ENCODE assay signal across 14 cellular contexts in the genomic region with DNA sequence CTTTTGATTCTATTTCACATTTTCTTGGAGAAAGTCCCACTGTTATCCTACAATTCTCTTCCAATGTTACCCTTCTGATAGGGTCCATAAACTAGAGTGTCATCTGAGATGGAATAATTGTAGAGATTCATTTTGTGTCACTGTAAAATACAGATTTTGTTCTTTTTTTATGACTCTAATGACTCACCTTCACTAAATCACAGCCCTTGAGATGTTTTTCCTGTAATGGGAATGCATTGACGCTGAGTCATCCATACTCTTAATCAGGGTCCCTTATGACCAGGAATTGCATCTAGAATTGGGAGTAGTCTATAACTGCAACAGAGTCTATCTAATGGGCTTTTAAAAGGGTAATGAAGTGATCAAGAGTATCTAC.
DNase-seq lines count a peak whose midpoint lies in the region; ATAC-seq and TF ChIP-seq lines count a peak whose summit lies in the region.
"Had no signal": no experiment of that assay in that cellular context is flagged by ENCODE, and none has a peak within 500 bp of the region (broad histone marks: within the 10 kb centered on the region; RNA-seq: fewer than 3 reads in every experiment).

No MANE protein-coding gene starts in this region.

- in situ Hi-C loops in IMR-90 (cut with MboI; ENCODE audit: low sequenced_read_pairs) (no loop called here), brain microvascular endothelial cell (cut with HindIII; ENCODE audit: low pct_ligation_motif_present, low sequenced_read_pairs) (no loop called here)

- H2BK15ac ChIP-seq in IMR-90 (ENCODE audit: low read depth, low read length): no peak overlapping the region

- no peaks in the 10 kb centered on the region for H3K9me3 ChIP-seq in IMR-90 (ENCODE audit: control insufficient read depth, insufficient read depth, low read length)
- H3K9me3 ChIP-seq: suprapubic skin had no signal

- peak; percentile 47 for DNase-seq in AG20443 (ENCODE audit: low spot score)
- DNase-seq in IMR-90: peak; percentile 82
- peak; percentile 61 for DNase-seq in brain microvascular endothelial cell
- peak; percentile 61 to 91 for DNase-seq in lung microvascular endothelial cell (ENCODE audit: low read depth in 2 of 2)
- DNase-seq in NCI-H2029 treated with DMSO at 0.1 percent for 48 hours (lab: John Stamatoyannopoulos, UW): no peak
- DNase-seq in mesenteric fat pad (ENCODE audit: low spot score): no peak
- DNase-seq: activated CD4-positive, alpha-beta T cell treated with anti-CD3 and anti-CD28 coated beads for 36 hours; activated naive CD4-positive, alpha-beta T cell treated with Interleukin-2 at 50 U/mL for 16 hours; C1 segment of cervical spinal cord; occipital lobe; stimulated activated CD4-positive, alpha-beta T cell treated with anti-CD3 and anti-CD28 coated beads, Interleukin-2, amount 100 ng/mL, for 48 hours had no signal

- H2BK20ac ChIP-seq in IMR-90 (ENCODE audit: low read depth, low read length): peak overlapping the region; percentile 3; the same call in 1 of the 2 replicates

- H3K9ac ChIP-seq in IMR-90 (ENCODE audit: low read depth, low read length): no peak overlapping the region

- ATAC-seq in IMR-90 (ENCODE audit: low read depth): no peak
- ATAC-seq in GM19351 (IDR thresholded peaks at IDR 0.05; ENCODE audit: unreplicated experiment): no peak
- ATAC-seq in HG02623 (IDR thresholded peaks at IDR 0.05; ENCODE audit: unreplicated experiment): no peak
- ATAC-seq: activated CD4-positive, alpha-beta T cell treated with anti-CD3 and anti-CD28 coated beads for 36 hours had no signal

- H2BK120ac ChIP-seq in IMR-90 (ENCODE audit: low read depth, low read length): peak overlapping the region; percentile 95

- H3K4me3 ChIP-seq in IMR-90 (ENCODE audit: insufficient read depth, low read depth, low read length) (no peak overlapping the region), brain microvascular endothelial cell (ENCODE audit: low read depth, low read length) (no peak overlapping the region)
- H3K4me3 ChIP-seq: suprapubic skin had no signal

- no peak overlapping the region for H2AK9ac ChIP-seq in IMR-90 (replicated peaks; ENCODE audit: low read depth, low read length, poor library complexity)

- POLR2A ChIA-PET in IMR-90 (lab: Charles Lee; ENCODE audit: unreplicated experiment): no interaction called here

- no CpG with 5 or more reads among the region's 1 CpG for WGBS in IMR-90 (ENCODE audit: extremely low coverage in 2 of 2, insufficient read length in 1 of 2), 2 experiments

- CTCF ChIA-PET in IMR-90 (lab: Yijun Ruan, JAX): no interaction called here

- no peak for TF ChIP-seq RAD21 in IMR-90 (IDR thresholded peaks at IDR 0.05; ENCODE audit: low read length)

- no peak overlapping the region for H2AFZ ChIP-seq in IMR-90 (replicated peaks; ENCODE audit: low read length, poor library complexity)

- H3K23ac ChIP-seq in IMR-90 (ENCODE audit: low read depth, low read length): peak overlapping the region; percentile 50; the same call in 1 of the 2 replicates

- H3K4me1 ChIP-seq in IMR-90 (ENCODE audit: control insufficient read depth, insufficient read depth, low read length): peaks cover 14% of the 10 kb centered on the region

- peak overlapping the region; percentile 78 for H2BK5ac ChIP-seq in IMR-90 (ENCODE audit: low read depth, low read length, poor library complexity, severe bottlenecking)

- no peaks in the 10 kb centered on the region for H3K36me3 ChIP-seq in IMR-90 (ENCODE audit: control insufficient read depth, insufficient read depth, low read length)
- no peaks in the 10 kb centered on the region for H3K36me3 ChIP-seq in brain microvascular endothelial cell (replicated peaks)
- H3K36me3 ChIP-seq: suprapubic skin had no signal

- peaks cover 15% of the 10 kb centered on the region for H3K9me1 ChIP-seq in IMR-90 (ENCODE audit: insufficient read depth, low read length)

- no peak overlapping the region for H4K91ac ChIP-seq in IMR-90 (ENCODE audit: insufficient read depth, low read depth, low read length)

- H3K27ac ChIP-seq in IMR-90 (ENCODE audit: insufficient read depth, low read length): no peak overlapping the region; the same call in 1 of the 2 replicates
- H3K27ac ChIP-seq in brain microvascular endothelial cell: peak overlapping the region; percentile 77
- H3K27ac ChIP-seq: suprapubic skin had no signal

- BruUV-seq in IMR-90 (replicated peaks; lab: Mats Ljungman, UMichigan): no TSS peak

- H3K14ac ChIP-seq in IMR-90 (replicated peaks; ENCODE audit: low read depth, low read length): no peak overlapping the region

- no peak for TF ChIP-seq CTCF in IMR-90 (conservative IDR thresholded peaks at IDR 0.05; ENCODE audit: low read depth, low read length)
- no peak for TF ChIP-seq CTCF in brain microvascular endothelial cell (IDR thresholded peaks at IDR 0.05; ENCODE audit: low read depth, low read length, missing control alignments)

- H3K56ac ChIP-seq in IMR-90 (ENCODE audit: extremely low read depth, insufficient read depth, low read length): peak overlapping the region; percentile 7; the same call in 1 of the 2 replicates

- H3K79me1 ChIP-seq in IMR-90 (ENCODE audit: low read depth in 1 of 2, low read length in 2 of 2): no peaks in the 10 kb centered on the region

- no peaks in the 10 kb centered on the region for H3K27me3 ChIP-seq in IMR-90 (ENCODE audit: control insufficient read depth, insufficient read depth, low read length)
- no peaks in the 10 kb centered on the region for H3K27me3 ChIP-seq in brain microvascular endothelial cell (replicated peaks)
- H3K27me3 ChIP-seq: suprapubic skin had no signal

- H2AK5ac ChIP-seq in IMR-90 (ENCODE audit: low read depth, low read length): no peak overlapping the region

- H3K4ac ChIP-seq in IMR-90 (ENCODE audit: low read depth, low read length): peak overlapping the region; percentile 7; the same call in 1 of the 2 replicates

- H4K20me1 ChIP-seq in IMR-90 (ENCODE audit: insufficient read depth, low read length): no peaks in the 10 kb centered on the region

- H3K18ac ChIP-seq in IMR-90 (ENCODE audit: low read depth, low read length): peak overlapping the region; percentile 71

- TF ChIP-seq POLR2A in IMR-90 (IDR thresholded peaks at IDR 0.05; ENCODE audit: low read depth, low read length): no peak

- intact Hi-C loops in IMR-90 (cut with micrococcal nuclease): loop anchor here (5.0 kb wide), 1 partner anchor 407 kb away; no protein-coding TSS in a partner anchor

- peak overlapping the region; percentile 71; the same call in 1 of the 2 replicates for H3K4me2 ChIP-seq in IMR-90 (ENCODE audit: low read depth, low read length)

- H4K8ac ChIP-seq in IMR-90 (ENCODE audit: low read depth in 2 of 2, low read length in 2 of 2): no peak overlapping the region

- dilution Hi-C loops in IMR-90 (cut with HindIII; ENCODE audit: low sequenced_read_pairs, unreplicated experiment): no loop called here

- peak overlapping the region; percentile 25; the same call in 1 of the 2 replicates for H4K5ac ChIP-seq in IMR-90 (ENCODE audit: low read depth, low read length)

TF ChIP-seq in IMR-90, 13 proteins besides CTCF, POLR2A, EP300 and RAD21:
- TF ChIP-seq CEBPB (IDR thresholded peaks at IDR 0.05; ENCODE audit: low read depth, low read length) (peak; percentile 10; the same call in 1 of the 2 replicates), BHLHE40 (IDR thresholded peaks at IDR 0.05; ENCODE audit: low read depth, low read length) (peak; percentile 29; the same call in 1 of the 2 replicates), NFE2L2 (IDR thresholded peaks at IDR 0.05; ENCODE audit: low read depth, low read length) (0 out of 2 replicates have a peak, but pooled peaks have one; percentile 53), SMC3 (IDR thresholded peaks at IDR 0.05; ENCODE audit: low read depth, low read length) (no peak), CHD1 (IDR thresholded peaks at IDR 0.05; ENCODE audit: low read depth, low read length) (no peak), RFX5 (IDR thresholded peaks at IDR 0.05; ENCODE audit: low read depth, low read length) (no peak), MAFK (IDR thresholded peaks at IDR 0.05; ENCODE audit: low read depth, low read length) (no peak), FOS (IDR thresholded peaks at IDR 0.05; ENCODE audit: low read depth, low read length) (peak; percentile 88), RCOR1 (IDR thresholded peaks at IDR 0.05; ENCODE audit: insufficient replicate concordance, low read length) (no peak)
- TF ChIP-seq, protein P1, sequence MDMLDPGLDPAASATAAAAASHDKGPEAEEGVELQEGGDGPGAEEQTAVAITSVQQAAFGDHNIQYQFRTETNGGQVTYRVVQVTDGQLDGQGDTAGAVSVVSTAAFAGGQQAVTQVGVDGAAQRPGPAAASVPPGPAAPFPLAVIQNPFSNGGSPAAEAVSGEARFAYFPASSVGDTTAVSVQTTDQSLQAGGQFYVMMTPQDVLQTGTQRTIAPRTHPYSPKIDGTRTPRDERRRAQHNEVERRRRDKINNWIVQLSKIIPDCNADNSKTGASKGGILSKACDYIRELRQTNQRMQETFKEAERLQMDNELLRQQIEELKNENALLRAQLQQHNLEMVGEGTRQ (IDR thresholded peaks at IDR 0.05; ENCODE audit: low read depth, low read length): no peak

Comparison
In these comparisons a context has a peak if more than half of its experiments do, and no peak if none do; other contexts are left out.
1. DNase-seq: peak in AG20443 (single experiment), IMR-90 (single experiment), brain microvascular endothelial cell (single experiment) and lung microvascular endothelial cell (2 of 2); none in NCI-H2029 treated with DMSO at 0.1 percent for 48 hours (single experiment) and mesenteric fat pad (single experiment).